ENCODE assay signal across 8 cellular contexts in genomic region chr2:241702155-241702404, GRCh38. TPM values are rescaled to one million over a fixed set of nuclear protein-coding genes. Genes with fewer than 3 reads are reported as not detected.
A peak's percentile ranks its signal among the peaks of the same experiment; 100 is the strongest.
DNase-seq lines count a peak whose midpoint lies in the region; ATAC-seq lines count a peak whose summit lies in the region.

No MANE protein-coding gene starts in this region.

- H3K27me3 ChIP-seq in CD4-positive, CD25-positive, alpha-beta regulatory T cell (ENCODE audit: control insufficient read depth, insufficient read depth, low read length) = no peaks in the 10 kb centered on the region
- no peaks in the 10 kb centered on the region for H3K27me3 ChIP-seq in Karpas-422 (ENCODE audit: low read length)
- no peaks in the 10 kb centered on the region for H3K27me3 ChIP-seq in iPS-20b (ENCODE audit: insufficient read depth, low read length)

- peaks cover 16% of the 10 kb centered on the region for H3K4me1 ChIP-seq in CD4-positive, CD25-positive, alpha-beta regulatory T cell (ENCODE audit: control insufficient read depth, insufficient read depth, low read length, poor library complexity, severe bottlenecking)
- peaks cover 22% of the 10 kb centered on the region for H3K4me1 ChIP-seq in Karpas-422 (ENCODE audit: low read length)
- H3K4me1 ChIP-seq in iPS-20b (ENCODE audit: insufficient read depth, low read length) = no peaks in the 10 kb centered on the region

- H3K9me3 ChIP-seq in CD4-positive, CD25-positive, alpha-beta regulatory T cell (ENCODE audit: control insufficient read depth in 2 of 2, low read length in 2 of 2) = no peaks in the 10 kb centered on the region
- H3K9me3 ChIP-seq in Karpas-422 (ENCODE audit: low read length) (no peaks in the 10 kb centered on the region), iPS-20b (ENCODE audit: insufficient read depth, low read depth, low read length) (peaks cover 5% of the 10 kb centered on the region)

- H3K9me2 ChIP-seq in Karpas-422 (replicated peaks; ENCODE audit: insufficient read depth, low read length) = no peaks in the 10 kb centered on the region

- intact Hi-C loops in left colon (cut with DNase I, micrococcal nuclease) = no loop called here

- H3K36me3 Mint-ChIP-seq in CD4-positive, CD25-positive, alpha-beta regulatory T cell = peaks cover 15% of the 10 kb centered on the region

- peaks cover 7% of the 10 kb centered on the region for H4K20me1 ChIP-seq in Karpas-422 (ENCODE audit: insufficient read depth, low read depth, low read length)

- peak overlapping the region; percentile 90 for H3K27ac ChIP-seq in CD4-positive, CD25-positive, alpha-beta regulatory T cell (ENCODE audit: insufficient read depth, low read length, poor library complexity, severe bottlenecking)
- H3K27ac ChIP-seq in Karpas-422 (ENCODE audit: low read length) = no peak overlapping the region
- no peak overlapping the region for H3K27ac ChIP-seq in iPS-20b (ENCODE audit: low read length)

- peaks cover 0 to 30% (median 16%) of the 10 kb centered on the region in 4 donors for H3K4me1 Mint-ChIP-seq in CD4-positive, CD25-positive, alpha-beta regulatory T cell

- ATAC-seq in CD4-positive, CD25-positive, alpha-beta regulatory T cell (ENCODE audit: low read depth in 2 of 2) = no peak
- no peak for ATAC-seq in left colon

- H3K27ac Mint-ChIP-seq in CD4-positive, CD25-positive, alpha-beta regulatory T cell = no peak overlapping the region

- peak overlapping the region in 2 of 4 donors; percentile 84 to 90 for H3K4me3 Mint-ChIP-seq in CD4-positive, CD25-positive, alpha-beta regulatory T cell

- peak in 2 of 3 donors; percentile 73 to 77 for DNase-seq in CD4-positive, CD25-positive, alpha-beta regulatory T cell
- DNase-seq in Karpas-422 = peak; percentile 88
- peak; percentile 83 for DNase-seq in activated gamma-delta T cell (lab: John Stamatoyannopoulos, UW)
- peak; percentile 77 to 89 for DNase-seq in stimulated activated CD4-positive, alpha-beta T cell treated with anti-CD3 and anti-CD28 coated beads, Interleukin-4, amount 100 ng/mL, for 48 hours (ENCODE audit: low read depth in 2 of 2)
- DNase-seq in GDM1 (lab: John Stamatoyannopoulos, UW) = no peak
- no peak for DNase-seq in left colon
- DNase-seq in NCI-H748 treated with DMSO at 0.1 percent for 48 hours (lab: John Stamatoyannopoulos, UW) = no peak

- peaks cover 30% of the 10 kb centered on the region for H3K79me2 ChIP-seq in Karpas-422 (ENCODE audit: low read length)

- peaks cover 21% of the 10 kb centered on the region for H3K36me3 ChIP-seq in CD4-positive, CD25-positive, alpha-beta regulatory T cell (ENCODE audit: control insufficient read depth, insufficient read depth, low read length)
- peaks cover 14% of the 10 kb centered on the region for H3K36me3 ChIP-seq in Karpas-422 (ENCODE audit: insufficient read depth, low read length)
- H3K36me3 ChIP-seq in iPS-20b (ENCODE audit: insufficient read depth, low read depth, low read length) = peaks cover 32% of the 10 kb centered on the region

- H3K4me3 ChIP-seq in CD4-positive, CD25-positive, alpha-beta regulatory T cell (ENCODE audit: low read depth, low read length) = no peak overlapping the region
- H3K4me3 ChIP-seq in Karpas-422 (ENCODE audit: low read length) (peak overlapping the region; percentile 81; the same call in 1 of the 2 replicates), iPS-20b (ENCODE audit: low read length) (peak overlapping the region; percentile 76; the same call in 1 of the 2 replicates)

- H3K4me2 ChIP-seq in Karpas-422 (ENCODE audit: low read depth, low read length, poor library complexity, severe bottlenecking) = peak overlapping the region; percentile 94

- peaks cover 0 to 2% (median 0%) of the 10 kb centered on the region in 7 donors for H3K9me3 Mint-ChIP-seq in CD4-positive, CD25-positive, alpha-beta regulatory T cell

- H3K9ac ChIP-seq in Karpas-422 (ENCODE audit: low read length) (peak overlapping the region; percentile 94; the same call in 1 of the 2 replicates), iPS-20b (ENCODE audit: low read depth, low read length) (no peak overlapping the region)

- no peak overlapping the region for H2AFZ ChIP-seq in Karpas-422 (ENCODE audit: low read length)

- peaks cover 4% of the 10 kb centered on the region for H3K27me3 Mint-ChIP-seq in CD4-positive, CD25-positive, alpha-beta regulatory T cell

RNA-seq across cellular contexts. Expression of gene ING5, which starts 0.2 kb away (rescaled TPM):
- total RNA-seq in CD4-positive, CD25-positive, alpha-beta regulatory T cell = 64.8 TPM
- 10 to 100 TPM; 16.7 to 27.3 (median 19.1) TPM for polyA plus RNA-seq in CD4-positive, CD25-positive, alpha-beta regulatory T cell
- total RNA-seq in Karpas-422 (2014; rRNA removed; shearing (Covaris generic); ENCODE audit: low replicate concordance) = 34.4 and 46.8 TPM in 2 replicates
- 10 to 100 TPM; 26.7 to 27.6 TPM for total RNA-seq in left colon

RNA-seq across cellular contexts. Expression of gene DTYMK, which starts 15.5 kb away (rescaled TPM):
- total RNA-seq in CD4-positive, CD25-positive, alpha-beta regulatory T cell = 13.1 TPM
- polyA plus RNA-seq in CD4-positive, CD25-positive, alpha-beta regulatory T cell = 10 to 100 TPM; 32.2 to 45.6 (median 39.9) TPM
- total RNA-seq in Karpas-422 (2014; rRNA removed; shearing (Covaris generic); ENCODE audit: low replicate concordance) = 29.1 and 32.0 TPM in 2 replicates
- total RNA-seq in left colon = 10 to 100 TPM; 13.4 to 23.7 TPM

RNA-seq across cellular contexts. Expression of gene D2HGDH, which starts 32.4 kb away (rescaled TPM):
- 38.4 TPM for total RNA-seq in CD4-positive, CD25-positive, alpha-beta regulatory T cell
- 1 to 10 TPM in 3 of 4 donors, under 1 TPM in 1; 0.73 to 3.7 (median 3.0) TPM for polyA plus RNA-seq in CD4-positive, CD25-positive, alpha-beta regulatory T cell
- total RNA-seq in Karpas-422 (2014; rRNA removed; shearing (Covaris generic); ENCODE audit: low replicate concordance) = 21.2 and 35.9 TPM in 2 replicates
- total RNA-seq in left colon = 10 to 100 TPM; 72.8 to 75.3 TPM

Comparison
In these comparisons a context has a peak if more than half of its experiments do, and no peak if none do; other contexts are left out.
1. DNase-seq: peak in CD4-positive, CD25-positive, alpha-beta regulatory T cell (2 of 3), Karpas-422 (single experiment), activated gamma-delta T cell (single experiment) and stimulated activated CD4-positive, alpha-beta T cell treated with anti-CD3 and anti-CD28 coated beads, Interleukin-4, amount 100 ng/mL, for 48 hours (2 of 2); none in GDM1 (single experiment), left colon (0 of 2) and NCI-H748 treated with DMSO at 0.1 percent for 48 hours (single experiment).